6 cellular contexts compared by ENCODE assay signal in the genomic region with DNA sequence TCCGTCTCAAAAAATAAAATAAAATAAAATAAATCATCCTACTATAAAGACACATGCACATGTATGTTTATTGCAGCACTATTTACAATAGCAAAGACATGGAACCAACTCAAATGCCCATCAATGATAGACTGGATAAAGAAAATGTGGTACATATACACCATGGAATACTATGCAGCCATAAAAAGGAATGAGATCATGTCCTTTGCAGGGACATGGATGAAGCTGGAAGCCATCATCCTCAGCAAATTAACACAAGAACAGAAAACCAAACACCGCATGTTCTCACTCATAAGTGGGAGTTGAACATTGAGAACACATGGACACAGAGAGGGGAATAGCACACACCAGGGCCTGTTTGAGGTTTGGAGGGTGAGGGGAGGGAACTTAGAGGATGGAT. TPM values are rescaled to one million over a fixed set of nuclear protein-coding genes. Genes with fewer than 3 reads are reported as not detected.
DNase-seq lines count a peak whose midpoint lies in the region; ATAC-seq and TF ChIP-seq lines count a peak whose summit lies in the region.
"Not testable (repeated sequence)": the region's sequence is repeated elsewhere in the genome, so short reads cannot be mapped to it uniquely, and the experiment has no call there.

No MANE protein-coding gene starts in this region.

- DNase-seq in WTC11 (ENCODE audit: low spot score); activated naive CD8-positive, alpha-beta T cell treated with anti-CD3 and anti-CD28 coated beads, Interleukin-2, amount 50 U/mL, for 24 hours; neural crest cell (ENCODE audit: low read depth, low spot score): not testable (repeated sequence)
- peak; percentile 5 for DNase-seq in posterior vena cava (ENCODE audit: low spot score)

- not testable (repeated sequence) for H3K9me3 ChIP-seq in HEK293 (ENCODE audit: control insufficient read depth, insufficient read depth, low read depth, low read length)

- H3K9me3 Mint-ChIP-seq in WTC11; activated naive CD8-positive, alpha-beta T cell treated with anti-CD3 and anti-CD28 coated beads, Interleukin-2, amount 50 U/mL, for 24 hours; nephron; neural crest cell: not testable (repeated sequence)

- H3K27ac ChIP-seq in HEK293 (ENCODE audit: extremely low read depth, low read depth, low read length), result not testable (repeated sequence)

- H3K27me3 Mint-ChIP-seq in WTC11 (ENCODE audit: low read depth); activated naive CD8-positive, alpha-beta T cell treated with anti-CD3 and anti-CD28 coated beads, Interleukin-2, amount 50 U/mL, for 24 hours; nephron (ENCODE audit: low read depth); neural crest cell (ENCODE audit: low read depth): not testable (repeated sequence)

- CTCF ChIA-PET in HEK293 (lab: Yijun Ruan, JAX), result interaction anchor here (2.2 kb wide), 1 partner anchor 55 kb away, joined by 5 read pairs; no protein-coding TSS in a partner anchor
- CTCF ChIA-PET in WTC11 (lab: Charles Lee), result not testable (repeated sequence)

- H3K4me1 Mint-ChIP-seq in WTC11 (peaks cover 36% of the 10 kb centered on the region), nephron (peaks cover 41% of the 10 kb centered on the region), neural crest cell (peaks cover 56% of the 10 kb centered on the region)
- not testable (repeated sequence) for H3K4me1 Mint-ChIP-seq in activated naive CD8-positive, alpha-beta T cell treated with anti-CD3 and anti-CD28 coated beads, Interleukin-2, amount 50 U/mL, for 24 hours

- H3K36me3 Mint-ChIP-seq in WTC11; activated naive CD8-positive, alpha-beta T cell treated with anti-CD3 and anti-CD28 coated beads, Interleukin-2, amount 50 U/mL, for 24 hours (ENCODE audit: low read depth); nephron (ENCODE audit: low read depth); neural crest cell (ENCODE audit: low read depth): not testable (repeated sequence)

- not testable (repeated sequence) for H3K4me3 Mint-ChIP-seq in WTC11; activated naive CD8-positive, alpha-beta T cell treated with anti-CD3 and anti-CD28 coated beads, Interleukin-2, amount 50 U/mL, for 24 hours; nephron; neural crest cell

- POLR2A ChIA-PET in HEK293 (lab: Yijun Ruan, JAX); WTC11 (lab: Charles Lee): not testable (repeated sequence)

- peak overlapping the region; percentile 70; the same call in 1 of the 2 replicates for H3K27ac Mint-ChIP-seq in WTC11
- peak overlapping the region; percentile 70 for H3K27ac Mint-ChIP-seq in activated naive CD8-positive, alpha-beta T cell treated with anti-CD3 and anti-CD28 coated beads, Interleukin-2, amount 50 U/mL, for 24 hours
- peak overlapping the region; percentile 85 to 99 (median 93) for H3K27ac Mint-ChIP-seq in nephron
- peak overlapping the region; percentile 71 for H3K27ac Mint-ChIP-seq in neural crest cell (ENCODE audit: unreplicated experiment)

- not testable (repeated sequence) for TF ChIP-seq CTCF in HEK293 (tag by site-specific recombination; IDR thresholded peaks at IDR 0.05); WTC11 (IDR thresholded peaks at IDR 0.05); nephron (IDR thresholded peaks at IDR 0.05; ENCODE audit: unreplicated experiment in 3 of 3); neural crest cell (conservative IDR thresholded peaks at IDR 0.05)

- intact Hi-C loops in posterior vena cava (cut with DNase I), result loop anchor here in 1 of 2 donors (5.0 kb wide), 1 partner anchor 56 kb away; no protein-coding TSS in a partner anchor

- H3K36me3 ChIP-seq in HEK293 (ENCODE audit: control insufficient read depth in 2 of 2, insufficient read depth in 1 of 2, low read length in 2 of 2), result not testable (repeated sequence)

- not testable (repeated sequence) for H3K4me3 ChIP-seq in HEK293 (ENCODE audit: low read depth, low read length)

- not testable (repeated sequence) for ATAC-seq in WTC11; activated naive CD8-positive, alpha-beta T cell treated with anti-CD3 and anti-CD28 coated beads, Interleukin-2, amount 50 U/mL, for 24 hours

- H3K4me1 ChIP-seq in HEK293 (ENCODE audit: control insufficient read depth, insufficient read depth, low read length), result not testable (repeated sequence)

TF ChIP-seq in HEK293, 187 proteins besides CTCF, POLR2A, EP300 and RAD21:
- TF ChIP-seq, protein P1, sequence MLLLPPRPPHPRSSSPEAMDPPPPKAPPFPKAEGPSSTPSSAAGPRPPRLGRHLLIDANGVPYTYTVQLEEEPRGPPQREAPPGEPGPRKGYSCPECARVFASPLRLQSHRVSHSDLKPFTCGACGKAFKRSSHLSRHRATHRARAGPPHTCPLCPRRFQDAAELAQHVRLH (tag by site-specific recombination; IDR thresholded peaks at IDR 0.05), result peak; percentile 55; the same call in 1 of the 2 replicates
- TF ChIP-seq ZNF146 (tag by site-specific recombination; IDR thresholded peaks at IDR 0.05), result peak; percentile 97
TF ChIP-seq in HEK293: peak in this region for 2; not testable (repeated sequence) for 185.

RNA-seq across cellular contexts. Expression of a gene that starts 11.2 kb away (rescaled TPM):
- 90.1 to 104 TPM (median 92.8 TPM) in 3 replicates for total RNA-seq in WTC11 (2021)
- total RNA-seq in neural crest cell, result 81.9 and 83.1 TPM in 2 replicates
- total RNA-seq in posterior vena cava, result 100 to 1,000 TPM; 154 to 155 TPM
